Comparison of ENCODE assay signal across 9 cellular contexts in genomic region chr19:56111601-56112312, GRCh38. TPM values are rescaled to one million over a fixed set of nuclear protein-coding genes. Genes with fewer than 3 reads are reported as not detected.
A peak's percentile ranks its signal among the peaks of the same experiment; 100 is the strongest.
DNase-seq lines count a peak whose midpoint lies in the region; ATAC-seq and TF ChIP-seq lines count a peak whose summit lies in the region.
"Had no signal": no experiment of that assay in that cellular context is flagged by ENCODE, and none has a peak within 500 bp of the region (broad histone marks: within the 10 kb centered on the region; RNA-seq: fewer than 3 reads in every experiment).

No MANE protein-coding gene starts in this region.

- no peaks in the 10 kb centered on the region for H3F3A ChIP-seq in GM23338 (replicated peaks; ENCODE audit: low read depth)

- POLR2A ChIA-PET in naive thymus-derived CD4-positive, alpha-beta T cell (lab: Charles Lee), result interaction anchor here (1.8 kb wide), 1 partner anchor 9 kb away, joined by 7 read pairs; the partner anchor contains the start of gene ZNF787

- ATAC-seq in GM23338, result peak; percentile 26
- ATAC-seq in naive thymus-derived CD4-positive, alpha-beta T cell, result peak; percentile 94

- WGBS in thymus, result 24% methylated on average over 24 of the region's 24 CpGs

- peaks cover 38% of the 10 kb centered on the region for H3K27me3 Mint-ChIP-seq in GM23338 (ENCODE audit: insufficient read depth, low read depth, poor library complexity)
- H3K27me3 Mint-ChIP-seq in naive thymus-derived CD4-positive, alpha-beta T cell, result no peaks in the 10 kb centered on the region

- H3K4me1 ChIP-seq in GM23338 (ENCODE audit: insufficient read depth) (peaks cover 62% of the 10 kb centered on the region), thymus (ENCODE audit: control insufficient read depth, insufficient read depth, low read length) (peaks cover 29% of the 10 kb centered on the region)
- H3K4me1 ChIP-seq in naive thymus-derived CD4-positive, alpha-beta T cell (ENCODE audit: control insufficient read depth in 2 of 2, insufficient read depth in 2 of 2, low read length in 2 of 2), result peaks cover 0 to 20% of the 10 kb centered on the region in 2 donors

- peaks cover 52% of the 10 kb centered on the region for H4K20me1 ChIP-seq in GM23338 (replicated peaks; ENCODE audit: insufficient read depth)

- intact Hi-C loops in naive thymus-derived CD4-positive, alpha-beta T cell (cut with micrococcal nuclease), result no loop called here

- in situ Hi-C loops in GM13977 (cut with MboI; ENCODE audit: low pct_unique_long_range_greater_than_20kb, low sequenced_read_pairs, unreplicated experiment), result no loop called here

- H3K27me3 ChIP-seq in GM23338 (ENCODE audit: insufficient read depth), result no peaks in the 10 kb centered on the region
- no peaks in the 10 kb centered on the region for H3K27me3 ChIP-seq in naive thymus-derived CD4-positive, alpha-beta T cell (ENCODE audit: control insufficient read depth in 2 of 2, insufficient read depth in 2 of 2, low read length in 2 of 2)
- no peaks in the 10 kb centered on the region for H3K27me3 ChIP-seq in thymus (ENCODE audit: control insufficient read depth, insufficient read depth)

- TF ChIP-seq CTCF in GM13977 (IDR thresholded peaks at IDR 0.05; ENCODE audit: extremely low read depth, insufficient read depth, missing control alignments), result no peak
- no peak for TF ChIP-seq CTCF in GM23338 (conservative IDR thresholded peaks at IDR 0.05; ENCODE audit: low read depth in 2 of 2)

- H3K27ac ChIP-seq in GM23338 (ENCODE audit: low read depth), result 0 out of 2 replicates have a peak overlapping the region, but pooled peaks have one; percentile 59
- peak overlapping the region; percentile 52 for H3K27ac ChIP-seq in naive thymus-derived CD4-positive, alpha-beta T cell (ENCODE audit: low read depth, low read length)
- peak overlapping the region; percentile 76 for H3K27ac ChIP-seq in thymus (ENCODE audit: low read depth)
- H3K27ac ChIP-seq: KMS-11 had no signal

- peaks cover 6% of the 10 kb centered on the region; the same call in 1 of the 3 replicates for H3K36me3 Mint-ChIP-seq in GM23338 (ENCODE audit: low read depth)
- H3K36me3 Mint-ChIP-seq in naive thymus-derived CD4-positive, alpha-beta T cell, result peaks cover 0 to 3% (median 0%) of the 10 kb centered on the region in 5 donors

- H3K4me3 Mint-ChIP-seq in GM23338, result no peak overlapping the region
- H3K4me3 Mint-ChIP-seq in naive thymus-derived CD4-positive, alpha-beta T cell, result peak overlapping the region in 7 of 10 donors; percentile 13 to 67 (median 42)

- H2AFZ ChIP-seq in GM23338, result no peak overlapping the region

- H3K9me3 Mint-ChIP-seq in GM23338, result no peaks in the 10 kb centered on the region; the same call in 2 of the 3 replicates
- H3K9me3 Mint-ChIP-seq in naive thymus-derived CD4-positive, alpha-beta T cell, result no peaks in the 10 kb centered on the region

- peak overlapping the region; percentile 60; the same call in 1 of the 2 replicates for H3K4me2 ChIP-seq in GM23338
- H3K4me2 ChIP-seq: KMS-11 had no signal

- H3K4me1 Mint-ChIP-seq in GM23338, result peaks cover 74% of the 10 kb centered on the region
- H3K4me1 Mint-ChIP-seq in naive thymus-derived CD4-positive, alpha-beta T cell, result peaks cover 44 to 75% (median 63%) of the 10 kb centered on the region in 7 donors

- no peaks in the 10 kb centered on the region for H3K9me3 ChIP-seq in naive thymus-derived CD4-positive, alpha-beta T cell (ENCODE audit: control insufficient read depth in 2 of 3, low read length in 3 of 3)
- H3K9me3 ChIP-seq in thymus (ENCODE audit: control insufficient read depth), result no peaks in the 10 kb centered on the region

- no peaks in the 10 kb centered on the region for H3K9me2 ChIP-seq in GM23338 (ENCODE audit: insufficient read depth)

- CTCF ChIA-PET in naive thymus-derived CD4-positive, alpha-beta T cell (lab: Charles Lee), result interaction anchor here (0.5 to 0.7 kb wide), 2 partner anchors 26 to 45 kb away, joined by 3 read pairs; no protein-coding TSS in a partner anchor

- peaks cover 98% of the 10 kb centered on the region for H3K79me2 ChIP-seq in GM23338 (replicated peaks; ENCODE audit: insufficient read depth)

- H3K36me3 ChIP-seq in GM23338 (ENCODE audit: insufficient read depth) (no peaks in the 10 kb centered on the region), thymus (ENCODE audit: control insufficient read depth, insufficient read depth) (peaks cover 4% of the 10 kb centered on the region)
- no peaks in the 10 kb centered on the region for H3K36me3 ChIP-seq in naive thymus-derived CD4-positive, alpha-beta T cell (ENCODE audit: control insufficient read depth in 2 of 3, insufficient read depth in 3 of 3, low read length in 3 of 3)

- DNase-seq in GM13977 (ENCODE audit: low spot score) (peak; percentile 64), GM23338 (ENCODE audit: low spot score) (peak; percentile 53), NOMO-1 treated with DMSO at 0.1 percent for 48 hours (lab: John Stamatoyannopoulos, UW; ENCODE audit: unreplicated experiment) (peak; percentile 75), cerebellar cortex (ENCODE audit: low spot score) (peak; percentile 36), NCI-H1930 (lab: John Stamatoyannopoulos, UW) (no peak), iPS-NIHi7 (ENCODE audit: extremely low spot score) (no peak)
- peak in 8 of 9 donors; percentile 42 to 63 (median 47) for DNase-seq in naive thymus-derived CD4-positive, alpha-beta T cell

- peak overlapping the region; percentile 61; the same call in 1 of the 2 replicates for H3K27ac Mint-ChIP-seq in GM23338
- H3K27ac Mint-ChIP-seq in naive thymus-derived CD4-positive, alpha-beta T cell, result peak overlapping the region in 8 of 9 donors; percentile 19 to 85 (median 76)

- H3K4me3 ChIP-seq in GM23338 (no peak overlapping the region), thymus (ENCODE audit: low read length) (peak overlapping the region; percentile 35)
- no peak overlapping the region for H3K4me3 ChIP-seq in naive thymus-derived CD4-positive, alpha-beta T cell (ENCODE audit: low read length)

TF ChIP-seq in GM23338, 12 proteins besides CTCF, POLR2A, EP300 and RAD21 (continues in another document):
- no peak for TF ChIP-seq REST (IDR thresholded peaks at IDR 0.05; ENCODE audit: unreplicated experiment)
- no peak for TF ChIP-seq JUNB (IDR thresholded peaks at IDR 0.05; ENCODE audit: unreplicated experiment)
- no peak for TF ChIP-seq ZNF331 (CRISPR knock-in tag; IDR thresholded peaks at IDR 0.05; ENCODE audit: low read depth)
- no peak for TF ChIP-seq EZH2phosphoT487 (IDR thresholded peaks at IDR 0.05; ENCODE audit: unreplicated experiment)
- no peak for TF ChIP-seq STAT1 (IDR thresholded peaks at IDR 0.05; ENCODE audit: unreplicated experiment)
- no peak for TF ChIP-seq EZH2 (IDR thresholded peaks at IDR 0.05; ENCODE audit: low read depth, unreplicated experiment)
- no peak for TF ChIP-seq ETS1 (IDR thresholded peaks at IDR 0.05)
- no peak for TF ChIP-seq POLR2AphosphoS5 (IDR thresholded peaks at IDR 0.05; ENCODE audit: low read depth)
- TF ChIP-seq NANOG (IDR thresholded peaks at IDR 0.05; ENCODE audit: borderline replicate concordance), result no peak

RNA-seq across cellular contexts. Expression of gene ZNF787, which starts 9.3 kb away (rescaled TPM):
- total RNA-seq in GM23338 (2014; rRNA removed; shearing (Covaris generic)), result 35.3 and 44.6 TPM in 2 replicates
- polyA plus RNA-seq in GM23338 (2016; fragmentation: Nextera tagmentation; extraction: Ambion mirVana), result 12.5 and 15.9 TPM in 2 replicates
- total RNA-seq in naive thymus-derived CD4-positive, alpha-beta T cell, result 10 to 100 TPM; 19.7 to 41.2 (median 33.0) TPM
- polyA plus RNA-seq in naive thymus-derived CD4-positive, alpha-beta T cell, result 1 to 10 TPM; 1.5 to 2.4 TPM
- polyA plus RNA-seq in thymus, result 19.8 TPM

RNA-seq across cellular contexts. Expression of gene ZNF444, which starts 29.3 kb away (rescaled TPM):
- 58.5 and 60.5 TPM in 2 replicates for total RNA-seq in GM23338 (2014; rRNA removed; shearing (Covaris generic))
- 23.6 and 25.1 TPM in 2 replicates for polyA plus RNA-seq in GM23338 (2016; fragmentation: Nextera tagmentation; extraction: Ambion mirVana)
- total RNA-seq in naive thymus-derived CD4-positive, alpha-beta T cell, result 10 to 100 TPM; 22.2 to 49.6 (median 35.7) TPM
- 10 to 100 TPM; 15.9 to 35.3 TPM for polyA plus RNA-seq in naive thymus-derived CD4-positive, alpha-beta T cell
- polyA plus RNA-seq in thymus, result 45.5 TPM

Comparison
In these comparisons a context has a peak if more than half of its experiments do, and no peak if none do; other contexts are left out.
1. DNase-seq: peak in GM13977 (single experiment), GM23338 (single experiment), NOMO-1 treated with DMSO at 0.1 percent for 48 hours (single experiment), cerebellar cortex (single experiment) and naive thymus-derived CD4-positive, alpha-beta T cell (8 of 9); none in NCI-H1930 (0 of 2) and iPS-NIHi7 (single experiment).
2. Peak in every context shown above with its lines, with median percentiles within 50 percentile points of each other: H3K27ac ChIP-seq.